ENCODE assay signal across 8 cellular contexts in genomic region chr5:172897691-172898512, GRCh38.
A peak's percentile ranks its signal among the peaks of the same experiment; 100 is the strongest.
DNase-seq lines count a peak whose midpoint lies in the region; ATAC-seq, FAIRE-seq and TF ChIP-seq lines count a peak whose summit lies in the region.

No MANE protein-coding gene starts in this region.

- TF ChIP-seq EP300 in stomach (IDR thresholded peaks at IDR 0.05) = peak; percentile 74

- in situ Hi-C loops in HAP-1 (cut with MboI; ENCODE audit: low sequenced_read_pairs) = no loop called here

- no peaks in the 10 kb centered on the region for H3K9me3 Mint-ChIP-seq in HFFc6
- H3K9me3 Mint-ChIP-seq in WTC11 = no peaks in the 10 kb centered on the region

- DNase-seq in HFFc6 (peak; percentile 92), amniotic stem cell (lab: John Stamatoyannopoulos, UW) (peak; percentile 81), kidney (no peak), stomach (no peak), WTC11 (ENCODE audit: low spot score) (no peak), GM19239 (ENCODE audit: insufficient read length, low spot score) (no peak), HAP-1 (ENCODE audit: low spot score in 2 of 2) (no peak)

- intact Hi-C loops in kidney (cut with DNase I) (no loop called here), stomach (cut with DNase I; ENCODE audit: low total_unique reads) (no loop called here)

- H3K9ac ChIP-seq in kidney (ENCODE audit: low read length in 2 of 2) = peak overlapping the region in 1 of 2 donors; percentile 15

- peak overlapping the region; percentile 29 to 66 for H3K27ac ChIP-seq in kidney (ENCODE audit: low read depth in 2 of 2, low read length in 2 of 2)
- H3K27ac ChIP-seq in stomach = peak overlapping the region; percentile 20 to 98 (median 93)

- H3K4me1 Mint-ChIP-seq in HFFc6 (ENCODE audit: low read depth) (peaks cover 81% of the 10 kb centered on the region), WTC11 (no peaks in the 10 kb centered on the region)

- H3K36me3 ChIP-seq in kidney (ENCODE audit: control insufficient read depth in 1 of 2, insufficient read depth in 2 of 2, low read length in 2 of 2) (peaks cover 3 to 19% of the 10 kb centered on the region in 2 donors), stomach (peaks cover 7 to 35% (median 18%) of the 10 kb centered on the region in 4 donors), HAP-1 (replicated peaks) (no peaks in the 10 kb centered on the region; the same call in 1 of the 2 replicates)

- H3K4me3 Mint-ChIP-seq in HFFc6 (peak overlapping the region; percentile 85), WTC11 (no peak overlapping the region)

- CTCF ChIA-PET in WTC11 (lab: Charles Lee) = interaction anchor here (1.3 kb wide), 1 partner anchor 41 kb away, joined by 4 read pairs; no protein-coding TSS in a partner anchor

- no peaks in the 10 kb centered on the region for H3K27me3 ChIP-seq in stomach
- H3K27me3 ChIP-seq in HAP-1 (ENCODE audit: low read depth) = no peaks in the 10 kb centered on the region

- H3K27ac Mint-ChIP-seq in HFFc6 = peak overlapping the region; percentile 99
- H3K27ac Mint-ChIP-seq in WTC11 = no peak overlapping the region

- no peak for TF ChIP-seq POLR2A in stomach (IDR thresholded peaks at IDR 0.05)

- H3K4me3 ChIP-seq in kidney (ENCODE audit: low read length in 2 of 2) (no peak overlapping the region), stomach (peak overlapping the region in 1 of 4 donors; percentile 9), HAP-1 (no peak overlapping the region)

- ATAC-seq in WTC11 (no peak), HG03196 (IDR thresholded peaks at IDR 0.05; ENCODE audit: unreplicated experiment) (no peak)

- H3K27me3 Mint-ChIP-seq in HFFc6 (ENCODE audit: insufficient read depth) (no peaks in the 10 kb centered on the region; the same call in none of the 2 replicates), WTC11 (ENCODE audit: low read depth) (no peaks in the 10 kb centered on the region)

- no peak for FAIRE-seq in kidney (lab: Jason Lieb, UNC)
- no peak for FAIRE-seq in GM19239 (lab: Jason Lieb, UNC)

- H3K4me1 ChIP-seq in kidney (ENCODE audit: control insufficient read depth in 1 of 2, insufficient read depth in 1 of 2, low read depth in 1 of 2, low read length in 2 of 2) (peaks cover 18 to 23% of the 10 kb centered on the region in 2 donors), stomach (peaks cover 34 to 90% (median 59%) of the 10 kb centered on the region in 4 donors), HAP-1 (no peaks in the 10 kb centered on the region)

- no peaks in the 10 kb centered on the region for H3K9me3 ChIP-seq in kidney (ENCODE audit: control insufficient read depth in 1 of 2, low read length in 2 of 2)
- H3K9me3 ChIP-seq in stomach = no peaks in the 10 kb centered on the region
- no peaks in the 10 kb centered on the region for H3K9me3 ChIP-seq in HAP-1

- POLR2A ChIA-PET in WTC11 (lab: Charles Lee) = interaction anchor here (0.7 kb wide), 1 partner anchor 16 kb away, joined by 4 read pairs; no protein-coding TSS in a partner anchor

- H3K36me3 Mint-ChIP-seq in HFFc6 (ENCODE audit: low read depth) (peaks cover 32% of the 10 kb centered on the region), WTC11 (peaks cover 33% of the 10 kb centered on the region)

- WGBS in stomach, 5 donors = 42 to 53% (median 50%) methylated on average over 14 of the region's 14 CpGs

- TF ChIP-seq CTCF in HFFc6 (IDR thresholded peaks at IDR 0.05) = peak; percentile 50; the same call in 1 of the 2 replicates
- TF ChIP-seq CTCF in kidney (IDR thresholded peaks at IDR 0.05; ENCODE audit: borderline replicate concordance, extremely low read depth, insufficient read depth) = no peak
- TF ChIP-seq CTCF in stomach (IDR thresholded peaks at IDR 0.05) = no peak
- TF ChIP-seq CTCF in WTC11 (IDR thresholded peaks at IDR 0.05) = no peak

TF ChIP-seq in WTC11, 78 proteins besides CTCF, POLR2A, EP300 and RAD21:
- TF ChIP-seq ZBTB21 (CRISPR knock-in tag; IDR thresholded peaks at IDR 0.05; ENCODE audit: borderline replicate concordance) (no peak), ZSCAN18 (CRISPR knock-in tag; IDR thresholded peaks at IDR 0.05) (no peak), E2F5 (CRISPR knock-in tag; IDR thresholded peaks at IDR 0.05) (no peak), ZNF317 (CRISPR knock-in tag; IDR thresholded peaks at IDR 0.05; ENCODE audit: borderline replicate concordance, low read depth) (no peak), SOX15 (CRISPR knock-in tag; IDR thresholded peaks at IDR 0.05) (no peak), FOXP1 (CRISPR knock-in tag; IDR thresholded peaks at IDR 0.05; ENCODE audit: borderline replicate concordance) (no peak)

Comparison
In these comparisons a context has a peak if more than half of its experiments do, and no peak if none do; other contexts are left out.
1. DNase-seq: peak in HFFc6 (single experiment) and amniotic stem cell (single experiment); none in kidney (single experiment), stomach (single experiment), WTC11 (single experiment), GM19239 (single experiment) and HAP-1 (0 of 2).